ENCODE assay signal across 9 cellular contexts in the genomic region with DNA sequence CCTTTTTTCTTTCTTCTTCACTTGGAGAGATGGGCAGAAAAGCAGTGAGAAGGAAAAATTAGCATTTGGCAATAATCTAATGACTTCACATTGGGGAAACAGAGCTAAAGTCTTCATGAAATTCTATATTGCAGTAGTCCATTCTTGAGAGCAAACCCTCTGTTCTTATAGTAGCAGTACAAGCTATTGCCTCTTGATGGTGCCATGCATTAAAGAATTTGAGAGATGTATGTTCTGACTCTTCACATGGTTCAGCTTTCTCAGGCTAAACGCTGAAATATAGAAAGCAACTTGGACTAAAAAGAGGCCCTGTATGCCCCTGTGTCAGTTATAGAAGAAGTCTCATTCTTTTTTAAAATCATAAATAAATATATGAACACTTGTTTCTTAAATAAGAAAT. TPM values are rescaled to one million over a fixed set of nuclear protein-coding genes. Genes with fewer than 3 reads are reported as not detected.
A peak's percentile ranks its signal among the peaks of the same experiment; 100 is the strongest.
DNase-seq lines count a peak whose midpoint lies in the region; TF ChIP-seq lines count a peak whose summit lies in the region.
"Had no signal": no experiment of that assay in that cellular context is flagged by ENCODE, and none has a peak within 500 bp of the region (broad histone marks: within the 10 kb centered on the region; RNA-seq: fewer than 3 reads in every experiment).

No MANE protein-coding gene starts in this region.

- H3K4me1 ChIP-seq in colonic mucosa = no peaks in the 10 kb centered on the region

- H3K4me3 ChIP-seq in retinal pigment epithelial cell (ENCODE audit: low read length) (no peak overlapping the region), colonic mucosa (no peak overlapping the region)
- H3K4me3 ChIP-seq: coronary artery had no signal

- no peak overlapping the region for H3K27ac ChIP-seq in colonic mucosa
- H3K27ac ChIP-seq: coronary artery had no signal

- no peaks in the 10 kb centered on the region for H3K27me3 ChIP-seq in colonic mucosa

- TF ChIP-seq CTCF in retinal pigment epithelial cell (conservative IDR thresholded peaks at IDR 0.05; ENCODE audit: low read depth, low read length) (peak; percentile 67), colonic mucosa (IDR thresholded peaks at IDR 0.05) (no peak)

- intact Hi-C loops in colonic mucosa (cut with DNase I) = no loop called here

- no peaks in the 10 kb centered on the region for H3K9me3 ChIP-seq in colonic mucosa

- H3K9ac ChIP-seq in colonic mucosa (ENCODE audit: low read depth in 2 of 2, low read length in 2 of 2) = no peak overlapping the region

- H3K36me3 ChIP-seq in colonic mucosa = no peaks in the 10 kb centered on the region

- DNase-seq in NCI-H2196 (lab: John Stamatoyannopoulos, UW; ENCODE audit: unreplicated experiment) (peak; percentile 47), NCI-H2196 treated with DMSO at 0.1 percent for 48 hours (lab: John Stamatoyannopoulos, UW; ENCODE audit: unreplicated experiment) (no peak), NCI-H2107 (lab: John Stamatoyannopoulos, UW) (peak; percentile 45), cerebellar cortex (ENCODE audit: low spot score) (peak; percentile 5), retinal pigment epithelial cell (ENCODE audit: low read depth) (peak; percentile 44), retina (no peak), HuH-7 (ENCODE audit: low spot score) (no peak), colonic mucosa (no peak)

RNA-seq across cellular contexts. Expression of a gene that starts 36.0 kb away (rescaled TPM):
- total RNA-seq in colonic mucosa = 10 to 100 TPM in 1 of 2 donors, 1 to 10 TPM in 1; 3.1 to 33.4 TPM

Comparison
In these comparisons a context has a peak if more than half of its experiments do, and no peak if none do; other contexts are left out.
1. DNase-seq: peak in NCI-H2196 (single experiment), NCI-H2107 (single experiment), cerebellar cortex (single experiment) and retinal pigment epithelial cell (single experiment); none in NCI-H2196 treated with DMSO at 0.1 percent for 48 hours (single experiment), retina (single experiment), HuH-7 (single experiment) and colonic mucosa (single experiment).